ENCODE assay signal across 1 cellular context in the genomic region with DNA sequence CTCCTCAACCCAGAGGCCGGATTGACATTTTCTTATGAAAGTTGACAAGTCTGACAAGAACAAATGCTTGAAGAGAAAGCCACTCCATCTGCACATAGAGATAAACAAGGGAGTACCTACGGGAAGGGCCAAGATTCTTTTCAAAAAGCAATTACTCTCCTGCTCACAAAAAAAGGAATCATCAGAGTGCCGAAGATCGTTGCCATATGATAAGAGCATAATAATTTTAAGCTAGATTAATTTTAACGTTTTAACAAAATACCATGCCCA.
TF ChIP-seq lines count a peak whose summit lies in the region.

No MANE protein-coding gene starts in this region.

TF ChIP-seq in K562, 482 proteins besides CTCF, POLR2A, EP300 and RAD21 (continued from another document and continues in another):
- TF ChIP-seq ZNF274 (IDR thresholded peaks at IDR 0.05; ENCODE audit: borderline replicate concordance, low read depth, low read length) (no peak), SP1 (CRISPR knock-in tag; IDR thresholded peaks at IDR 0.05) (no peak), PHF20 (IDR thresholded peaks at IDR 0.05; ENCODE audit: partially characterized antibody) (no peak), ZNF316 (IDR thresholded peaks at IDR 0.05) (no peak), NFE2 (IDR thresholded peaks at IDR 0.05; ENCODE audit: low read depth) (no peak), BRF1 (IDR thresholded peaks at IDR 0.05; ENCODE audit: borderline replicate concordance, extremely low read depth, insufficient read length) (no peak), ZNF76 (CRISPR knock-in tag; IDR thresholded peaks at IDR 0.05; ENCODE audit: borderline replicate concordance) (no peak), CBFA2T3 (IDR thresholded peaks at IDR 0.05) (peak; percentile 65), PHB2 (IDR thresholded peaks at IDR 0.05; ENCODE audit: low read depth) (no peak), HMG20B (CRISPR knock-in tag; IDR thresholded peaks at IDR 0.05) (no peak), CBFA2T2 (conservative IDR thresholded peaks at IDR 0.05) (peak; percentile 25; the same call in 1 of the 2 replicates), ZNF695 (CRISPR knock-in tag; IDR thresholded peaks at IDR 0.05) (no peak), POLR2B (IDR thresholded peaks at IDR 0.05; ENCODE audit: low read depth, partially characterized antibody) (no peak), SOX6 (IDR thresholded peaks at IDR 0.05) (0 out of 2 replicates have a peak, but pooled peaks have one; percentile 16), TAF15 (IDR thresholded peaks at IDR 0.05; ENCODE audit: low read depth, low read length) (no peak), CAMTA2 (CRISPR knock-in tag; conservative IDR thresholded peaks at IDR 0.05) (no peak), KAT2B (IDR thresholded peaks at IDR 0.05; ENCODE audit: low read depth, low read length) (no peak), ZKSCAN3 (CRISPR knock-in tag; IDR thresholded peaks at IDR 0.05) (no peak), GATA2 (CRISPR knock-in tag; IDR thresholded peaks at IDR 0.05) (peak; percentile 65), HLTF (IDR thresholded peaks at IDR 0.05) (no peak), ZNF3 (CRISPR knock-in tag; IDR thresholded peaks at IDR 0.05) (no peak), TCF3 (CRISPR knock-in tag; IDR thresholded peaks at IDR 0.05) (peak; percentile 91), NRF1 (conservative IDR thresholded peaks at IDR 0.05 in 1 of 2, IDR thresholded peaks at IDR 0.05 in 1 of 2) (no peak), ARID1B (IDR thresholded peaks at IDR 0.05) (peak; percentile 63), HNRNPH1 (optimal IDR thresholded peaks at IDR 0.05; ENCODE audit: low read depth, low read length) (no peak), MTA3 (IDR thresholded peaks at IDR 0.05; ENCODE audit: borderline replicate concordance) (no peak), GTF2A2 (tag; IDR thresholded peaks at IDR 0.05) (no peak), FOXK2 (conservative IDR thresholded peaks at IDR 0.05 in 1 of 2, IDR thresholded peaks at IDR 0.05 in 1 of 2; ENCODE audit: low read depth in 2 of 2) (no peak), PKNOX1 (IDR thresholded peaks at IDR 0.05) (peak; percentile 31; the same call in 1 of the 2 replicates), ZNF354B (CRISPR knock-in tag; IDR thresholded peaks at IDR 0.05) (no peak), DIDO1 (tag; IDR thresholded peaks at IDR 0.05; ENCODE audit: low read depth) (no peak), MBD2 (IDR thresholded peaks at IDR 0.05; ENCODE audit: borderline replicate concordance, low read depth) (no peak), GABPB2 (CRISPR knock-in tag; conservative IDR thresholded peaks at IDR 0.05) (no peak), ADNP (tag; IDR thresholded peaks at IDR 0.05) (no peak), MEIS2 (IDR thresholded peaks at IDR 0.05; ENCODE audit: partially characterized antibody) (peak; percentile 83), PCBP1 (IDR thresholded peaks at IDR 0.05; ENCODE audit: low read depth, low read length, poor library complexity, severe bottlenecking) (no peak), TAL1 (IDR thresholded peaks at IDR 0.05) (peak; percentile 38), USF1 (CRISPR knock-in tag; IDR thresholded peaks at IDR 0.05) (no peak), PRPF4 (IDR thresholded peaks at IDR 0.05; ENCODE audit: insufficient read depth, low read depth, low read length, poor library complexity, severe bottlenecking) (no peak), BRCA1 (IDR thresholded peaks at IDR 0.05) (no peak), BRCA1 (CRISPR knock-in tag; IDR thresholded peaks at IDR 0.05) (no peak)
- TF ChIP-seq, protein P1, sequence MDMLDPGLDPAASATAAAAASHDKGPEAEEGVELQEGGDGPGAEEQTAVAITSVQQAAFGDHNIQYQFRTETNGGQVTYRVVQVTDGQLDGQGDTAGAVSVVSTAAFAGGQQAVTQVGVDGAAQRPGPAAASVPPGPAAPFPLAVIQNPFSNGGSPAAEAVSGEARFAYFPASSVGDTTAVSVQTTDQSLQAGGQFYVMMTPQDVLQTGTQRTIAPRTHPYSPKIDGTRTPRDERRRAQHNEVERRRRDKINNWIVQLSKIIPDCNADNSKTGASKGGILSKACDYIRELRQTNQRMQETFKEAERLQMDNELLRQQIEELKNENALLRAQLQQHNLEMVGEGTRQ (CRISPR knock-in tag; IDR thresholded peaks at IDR 0.05), result no peak
- TF ChIP-seq, protein P2, sequence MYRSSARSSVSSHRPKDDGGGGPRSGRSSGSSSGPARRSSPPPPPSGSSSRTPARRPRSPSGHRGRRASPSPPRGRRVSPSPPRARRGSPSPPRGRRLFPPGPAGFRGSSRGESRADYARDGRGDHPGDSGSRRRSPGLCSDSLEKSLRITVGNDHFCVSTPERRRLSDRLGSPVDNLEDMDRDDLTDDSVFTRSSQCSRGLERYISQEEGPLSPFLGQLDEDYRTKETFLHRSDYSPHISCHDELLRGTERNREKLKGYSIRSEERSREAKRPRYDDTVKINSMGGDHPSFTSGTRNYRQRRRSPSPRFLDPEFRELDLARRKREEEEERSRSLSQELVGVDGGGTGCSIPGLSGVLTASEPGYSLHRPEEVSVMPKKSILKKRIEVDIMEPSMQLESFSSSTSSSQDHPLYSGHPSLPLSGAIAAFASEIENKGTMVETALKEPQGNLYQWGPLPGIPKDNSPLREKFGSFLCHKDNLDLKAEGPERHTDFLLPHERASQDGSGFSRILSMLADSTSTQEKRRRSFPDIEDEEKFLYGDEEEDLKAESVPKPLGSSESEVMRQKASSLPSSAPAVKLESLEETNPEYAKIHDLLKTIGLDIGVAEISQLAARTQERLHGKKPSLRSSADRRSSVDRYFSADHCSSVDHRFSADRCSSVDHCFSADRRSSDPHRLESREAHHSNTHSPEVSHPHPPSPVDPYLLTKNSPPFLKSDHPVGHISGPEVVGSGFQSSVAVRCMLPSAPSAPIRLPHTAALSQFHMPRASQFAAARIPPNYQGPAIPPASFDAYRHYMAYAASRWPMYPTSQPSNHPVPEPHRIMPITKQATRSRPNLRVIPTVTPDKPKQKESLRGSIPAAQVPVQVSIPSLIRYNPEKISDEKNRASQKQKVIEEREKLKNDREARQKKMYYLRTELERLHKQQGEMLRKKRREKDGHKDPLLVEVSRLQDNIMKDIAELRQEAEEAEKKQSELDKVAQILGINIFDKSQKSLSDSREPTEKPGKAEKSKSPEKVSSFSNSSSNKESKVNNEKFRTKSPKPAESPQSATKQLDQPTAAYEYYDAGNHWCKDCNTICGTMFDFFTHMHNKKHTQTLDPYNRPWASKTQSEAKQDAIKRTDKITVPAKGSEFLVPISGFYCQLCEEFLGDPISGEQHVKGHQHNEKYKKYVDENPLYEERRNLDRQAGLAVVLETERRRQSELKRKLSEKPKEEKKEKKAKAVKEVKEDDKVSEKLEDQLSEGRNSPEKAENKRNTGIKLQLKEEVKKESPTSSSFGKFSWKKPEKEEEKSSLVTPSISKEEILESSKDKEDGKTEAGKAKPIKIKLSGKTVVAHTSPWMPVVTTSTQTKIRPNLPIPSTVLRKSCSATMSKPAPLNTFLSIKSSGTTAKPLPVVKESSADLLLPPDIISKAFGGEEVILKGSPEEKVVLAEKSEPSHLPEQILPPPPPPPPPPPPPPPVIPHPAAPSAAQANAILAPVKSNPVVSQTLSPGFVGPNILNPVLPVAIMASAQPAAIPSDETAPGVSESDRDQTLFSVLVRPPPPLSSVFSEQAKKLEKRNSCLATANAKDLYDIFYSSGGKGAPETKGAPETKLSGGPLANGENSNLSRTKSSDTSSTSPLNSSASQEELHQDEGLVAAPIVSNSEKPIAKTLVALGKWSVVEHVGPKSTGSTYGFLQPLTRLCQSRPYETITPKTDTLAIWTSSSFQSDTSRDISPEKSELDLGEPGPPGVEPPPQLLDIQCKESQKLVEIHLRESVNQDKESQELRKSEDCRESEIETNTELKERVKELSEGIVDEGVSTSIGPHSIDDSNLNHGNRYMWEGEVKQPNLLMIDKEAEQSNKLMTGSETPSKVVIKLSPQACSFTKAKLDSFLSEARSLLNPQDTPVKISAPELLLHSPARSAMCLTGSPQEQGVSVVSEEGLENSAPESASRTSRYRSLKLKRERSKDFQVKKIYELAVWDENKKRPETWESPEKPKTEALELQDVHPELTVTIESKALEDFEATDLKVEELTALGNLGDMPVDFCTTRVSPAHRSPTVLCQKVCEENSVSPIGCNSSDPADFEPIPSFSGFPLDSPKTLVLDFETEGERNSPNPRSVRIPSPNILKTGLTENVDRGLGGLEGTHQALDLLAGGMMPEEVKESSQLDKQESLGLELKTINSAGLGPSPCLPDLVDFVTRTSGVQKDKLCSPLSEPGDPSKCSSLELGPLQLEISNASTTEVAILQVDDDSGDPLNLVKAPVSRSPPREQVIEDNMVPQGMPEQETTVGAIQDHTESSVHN (IDR thresholded peaks at IDR 0.05; ENCODE audit: borderline replicate concordance in 1 of 2, low read depth in 1 of 2), result no peak
- TF ChIP-seq, protein P3, sequence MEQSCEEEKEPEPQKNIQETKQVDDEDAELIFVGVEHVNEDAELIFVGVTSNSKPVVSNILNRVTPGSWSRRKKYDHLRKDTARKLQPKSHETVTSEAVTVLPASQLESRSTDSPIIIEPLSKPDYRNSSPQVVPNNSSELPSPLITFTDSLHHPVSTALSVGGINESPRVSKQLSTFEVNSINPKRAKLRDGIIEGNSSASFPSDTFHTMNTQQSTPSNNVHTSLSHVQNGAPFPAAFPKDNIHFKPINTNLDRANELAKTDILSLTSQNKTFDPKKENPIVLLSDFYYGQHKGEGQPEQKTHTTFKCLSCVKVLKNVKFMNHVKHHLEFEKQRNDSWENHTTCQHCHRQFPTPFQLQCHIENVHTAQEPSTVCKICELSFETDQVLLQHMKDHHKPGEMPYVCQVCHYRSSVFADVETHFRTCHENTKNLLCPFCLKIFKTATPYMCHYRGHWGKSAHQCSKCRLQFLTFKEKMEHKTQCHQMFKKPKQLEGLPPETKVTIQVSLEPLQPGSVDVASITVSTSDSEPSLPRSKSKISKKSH (CRISPR knock-in tag; IDR thresholded peaks at IDR 0.05), result no peak
- TF ChIP-seq, protein P4, sequence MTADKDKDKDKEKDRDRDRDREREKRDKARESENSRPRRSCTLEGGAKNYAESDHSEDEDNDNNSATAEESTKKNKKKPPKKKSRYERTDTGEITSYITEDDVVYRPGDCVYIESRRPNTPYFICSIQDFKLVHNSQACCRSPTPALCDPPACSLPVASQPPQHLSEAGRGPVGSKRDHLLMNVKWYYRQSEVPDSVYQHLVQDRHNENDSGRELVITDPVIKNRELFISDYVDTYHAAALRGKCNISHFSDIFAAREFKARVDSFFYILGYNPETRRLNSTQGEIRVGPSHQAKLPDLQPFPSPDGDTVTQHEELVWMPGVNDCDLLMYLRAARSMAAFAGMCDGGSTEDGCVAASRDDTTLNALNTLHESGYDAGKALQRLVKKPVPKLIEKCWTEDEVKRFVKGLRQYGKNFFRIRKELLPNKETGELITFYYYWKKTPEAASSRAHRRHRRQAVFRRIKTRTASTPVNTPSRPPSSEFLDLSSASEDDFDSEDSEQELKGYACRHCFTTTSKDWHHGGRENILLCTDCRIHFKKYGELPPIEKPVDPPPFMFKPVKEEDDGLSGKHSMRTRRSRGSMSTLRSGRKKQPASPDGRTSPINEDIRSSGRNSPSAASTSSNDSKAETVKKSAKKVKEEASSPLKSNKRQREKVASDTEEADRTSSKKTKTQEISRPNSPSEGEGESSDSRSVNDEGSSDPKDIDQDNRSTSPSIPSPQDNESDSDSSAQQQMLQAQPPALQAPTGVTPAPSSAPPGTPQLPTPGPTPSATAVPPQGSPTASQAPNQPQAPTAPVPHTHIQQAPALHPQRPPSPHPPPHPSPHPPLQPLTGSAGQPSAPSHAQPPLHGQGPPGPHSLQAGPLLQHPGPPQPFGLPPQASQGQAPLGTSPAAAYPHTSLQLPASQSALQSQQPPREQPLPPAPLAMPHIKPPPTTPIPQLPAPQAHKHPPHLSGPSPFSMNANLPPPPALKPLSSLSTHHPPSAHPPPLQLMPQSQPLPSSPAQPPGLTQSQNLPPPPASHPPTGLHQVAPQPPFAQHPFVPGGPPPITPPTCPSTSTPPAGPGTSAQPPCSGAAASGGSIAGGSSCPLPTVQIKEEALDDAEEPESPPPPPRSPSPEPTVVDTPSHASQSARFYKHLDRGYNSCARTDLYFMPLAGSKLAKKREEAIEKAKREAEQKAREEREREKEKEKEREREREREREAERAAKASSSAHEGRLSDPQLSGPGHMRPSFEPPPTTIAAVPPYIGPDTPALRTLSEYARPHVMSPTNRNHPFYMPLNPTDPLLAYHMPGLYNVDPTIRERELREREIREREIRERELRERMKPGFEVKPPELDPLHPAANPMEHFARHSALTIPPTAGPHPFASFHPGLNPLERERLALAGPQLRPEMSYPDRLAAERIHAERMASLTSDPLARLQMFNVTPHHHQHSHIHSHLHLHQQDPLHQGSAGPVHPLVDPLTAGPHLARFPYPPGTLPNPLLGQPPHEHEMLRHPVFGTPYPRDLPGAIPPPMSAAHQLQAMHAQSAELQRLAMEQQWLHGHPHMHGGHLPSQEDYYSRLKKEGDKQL (CRISPR knock-in tag; IDR thresholded peaks at IDR 0.05; ENCODE audit: borderline replicate concordance), result no peak
- TF ChIP-seq, protein P5, sequence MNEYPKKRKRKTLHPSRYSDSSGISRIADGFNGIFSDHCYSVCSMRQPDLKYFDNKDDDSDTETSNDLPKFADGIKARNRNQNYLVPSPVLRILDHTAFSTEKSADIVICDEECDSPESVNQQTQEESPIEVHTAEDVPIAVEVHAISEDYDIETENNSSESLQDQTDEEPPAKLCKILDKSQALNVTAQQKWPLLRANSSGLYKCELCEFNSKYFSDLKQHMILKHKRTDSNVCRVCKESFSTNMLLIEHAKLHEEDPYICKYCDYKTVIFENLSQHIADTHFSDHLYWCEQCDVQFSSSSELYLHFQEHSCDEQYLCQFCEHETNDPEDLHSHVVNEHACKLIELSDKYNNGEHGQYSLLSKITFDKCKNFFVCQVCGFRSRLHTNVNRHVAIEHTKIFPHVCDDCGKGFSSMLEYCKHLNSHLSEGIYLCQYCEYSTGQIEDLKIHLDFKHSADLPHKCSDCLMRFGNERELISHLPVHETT (CRISPR knock-in tag; conservative IDR thresholded peaks at IDR 0.05 in 1 of 2, IDR thresholded peaks at IDR 0.05 in 1 of 2), result no peak
